In genomic region chr22:29093980-29094379, GRCh38 we compare ENCODE assay signal across 19 cellular contexts. TPM values are rescaled to one million over a fixed set of nuclear protein-coding genes. Genes with fewer than 3 reads are reported as not detected.
DNase-seq lines count a peak whose midpoint lies in the region; ATAC-seq, FAIRE-seq and TF ChIP-seq lines count a peak whose summit lies in the region.
"Had no signal": no experiment of that assay in that cellular context is flagged by ENCODE, and none has a peak within 500 bp of the region (broad histone marks: within the 10 kb centered on the region; RNA-seq: fewer than 3 reads in every experiment).

No MANE protein-coding gene starts in this region.

- intact Hi-C loops in spleen (cut with DNase I; ENCODE audit: low total_unique reads), result no loop called here

- H3K9me3 ChIP-seq in spleen (no peaks in the 10 kb centered on the region), WERI-Rb-1 (ENCODE audit: severe bottlenecking) (no peaks in the 10 kb centered on the region)
- H3K9me3 ChIP-seq: pancreas had no signal

- peak; percentile 74 for FAIRE-seq in endometrium (lab: Jason Lieb, UNC)
- FAIRE-seq: GM19239, pancreas had no signal

- peaks cover 0 to 15% (median 0%) of the 10 kb centered on the region in 6 donors for H3K36me3 ChIP-seq in spleen
- no peaks in the 10 kb centered on the region; the same call in 1 of the 2 replicates for H3K36me3 ChIP-seq in WERI-Rb-1
- H3K36me3 ChIP-seq: pancreas had no signal

- H3K27me3 ChIP-seq in spleen (replicated peaks in 1 of 7), result peaks cover 0 to 4% (median 0%) of the 10 kb centered on the region in 7 donors
- no peaks in the 10 kb centered on the region for H3K27me3 ChIP-seq in WERI-Rb-1 (ENCODE audit: insufficient read depth, low read depth, severe bottlenecking)
- H3K27me3 ChIP-seq: pancreas had no signal

- TF ChIP-seq POLR2A in spleen (IDR thresholded peaks at IDR 0.05), result no peak

- WGBS in spleen, 5 donors, result 64 to 93% (median 79%) methylated on average over 3 of the region's 3 CpGs

- peak; percentile 73 for ATAC-seq in left lobe of liver
- ATAC-seq in GM18868 (IDR thresholded peaks at IDR 0.05; ENCODE audit: unreplicated experiment), result no peak
- ATAC-seq in HG02623 (IDR thresholded peaks at IDR 0.05; ENCODE audit: unreplicated experiment), result no peak
- ATAC-seq: activated CD8-positive, alpha-beta T cell treated with anti-CD3 and anti-CD28 coated beads, Interleukin-2, amount 10 ng/mL, durations not matched to agents 7 days and 5 days had no signal

- DNase-seq in EH (ENCODE audit: low read depth) (peak; percentile 61), left lobe of liver (ENCODE audit: low spot score) (no peak), spleen (no peak), WERI-Rb-1 (no peak), NAMALWA (ENCODE audit: low spot score) (no peak)
- DNase-seq: activated CD8-positive, alpha-beta T cell treated with anti-CD3 and anti-CD28 coated beads, Interleukin-2, amount 10 ng/mL, durations not matched to agents 7 days and 5 days; foreskin melanocyte; GF-D8; mesendoderm; NCI-H1694; NCI-H526; pancreas; PC-9 had no signal

- peaks cover 0 to 3% (median 0%) of the 10 kb centered on the region in 6 donors for H3K4me1 ChIP-seq in spleen

- TF ChIP-seq CTCF in spleen (IDR thresholded peaks at IDR 0.05 in 8 of 11, conservative IDR thresholded peaks at IDR 0.05 in 3 of 11) (no peak), WERI-Rb-1 (IDR thresholded peaks at IDR 0.05; ENCODE audit: low read depth, low read length) (no peak)

- H3K27ac ChIP-seq in spleen (peak overlapping the region in 5 of 8 donors; percentile 2 to 44 (median 28)), WERI-Rb-1 (no peak overlapping the region)
- H3K27ac ChIP-seq: PC-9 had no signal

- H3K4me3 ChIP-seq in spleen, result no peak overlapping the region
- H3K4me3 ChIP-seq in WERI-Rb-1 (ENCODE audit: low read depth, low read length), result no peak overlapping the region
- H3K4me3 ChIP-seq: pancreas, PC-9 had no signal

RNA-seq across cellular contexts. Expression of gene KREMEN1, which starts 21.1 kb away (rescaled TPM):
- total RNA-seq in left lobe of liver (4.9 TPM), spleen (10 to 100 TPM; 15.0 to 41.3 (median 29.0) TPM)
- polyA plus RNA-seq in spleen, result 1 to 10 TPM; 1.5 to 4.7 (median 2.2) TPM

RNA-seq across cellular contexts. Expression of gene C22orf31, which starts 32.3 kb away (rescaled TPM):
- total RNA-seq in left lobe of liver (not detected), spleen (not detected)
- not detected for polyA plus RNA-seq in spleen
- total RNA-seq: activated CD8-positive, alpha-beta T cell treated with anti-CD3 and anti-CD28 coated beads, Interleukin-2, amount 10 ng/mL, durations not matched to agents 7 days and 5 days; HT-29; pancreas; PC-9; temporal lobe had no signal
